Comparison of ENCODE assay signal across 1 cellular context in the genomic region with DNA sequence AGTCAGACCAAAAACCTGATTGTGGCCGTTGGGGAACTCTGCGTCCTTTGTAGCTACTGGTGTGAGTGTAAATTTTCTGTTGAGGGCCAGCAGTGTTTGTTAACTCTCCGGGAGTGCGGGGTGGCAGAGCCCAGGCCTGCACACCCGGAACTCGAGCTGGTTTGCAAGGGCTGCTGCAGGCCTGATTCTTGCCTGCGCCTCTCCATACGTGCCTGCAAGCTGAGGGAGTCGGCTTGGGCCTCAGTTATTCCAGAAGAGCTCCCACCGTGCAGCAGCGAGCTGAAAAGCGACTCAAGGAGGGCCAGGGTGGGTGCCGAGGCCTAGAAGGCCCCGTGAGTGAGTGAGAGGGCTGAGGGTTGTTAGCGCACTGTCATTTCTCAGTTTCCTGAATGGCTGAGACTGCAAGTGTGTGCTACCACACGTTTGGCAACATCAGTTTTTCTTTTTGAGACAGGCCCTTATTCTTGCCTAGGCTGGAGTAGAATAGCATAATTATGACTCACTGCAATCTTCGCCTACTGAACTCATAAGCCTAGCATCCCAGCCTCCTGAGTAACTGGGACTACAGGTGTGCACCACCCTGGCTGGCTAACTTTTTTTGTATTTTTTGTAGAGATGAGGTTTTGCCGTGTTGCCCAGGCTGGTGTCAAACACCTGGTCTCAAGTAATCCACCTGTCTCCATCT.
TF ChIP-seq lines count a peak whose summit lies in the region.

No MANE protein-coding gene starts in this region.

TF ChIP-seq in HepG2, 621 proteins besides CTCF, POLR2A, EP300 and RAD21 (continued from another document and continues in another):
- TF ChIP-seq SALL1 (CRISPR knock-in tag; IDR thresholded peaks at IDR 0.05): peak; percentile 24; the same call in 1 of the 2 replicates
- peak; percentile 38; the same call in 1 of the 2 replicates for TF ChIP-seq ZFP91 (CRISPR knock-in tag; IDR thresholded peaks at IDR 0.05; ENCODE audit: borderline replicate concordance)
- TF ChIP-seq ATF7-NPFF (CRISPR knock-in tag; IDR thresholded peaks at IDR 0.05; ENCODE audit: low read depth): peak; percentile 61; the same call in 1 of the 2 replicates
- TF ChIP-seq HDAC2 (CRISPR knock-in tag; IDR thresholded peaks at IDR 0.05): peak; percentile 31; the same call in 1 of the 2 replicates
- TF ChIP-seq ZBTB33 (CRISPR knock-in tag; IDR thresholded peaks at IDR 0.05): peak; percentile 33; the same call in 1 of the 2 replicates
- no peak for TF ChIP-seq KLF11 (CRISPR knock-in tag; IDR thresholded peaks at IDR 0.05)
- TF ChIP-seq ZMYM3 (CRISPR knock-in tag; IDR thresholded peaks at IDR 0.05): peak; percentile 63; the same call in 1 of the 2 replicates
- TF ChIP-seq ZNF280D (CRISPR knock-in tag; IDR thresholded peaks at IDR 0.05): 0 out of 2 replicates have a peak, but pooled peaks have one; percentile 7
- no peak for TF ChIP-seq ZNF703 (CRISPR knock-in tag; IDR thresholded peaks at IDR 0.05; ENCODE audit: borderline replicate concordance)
- peak; percentile 90 for TF ChIP-seq ZFY (CRISPR knock-in tag; IDR thresholded peaks at IDR 0.05)
- no peak for TF ChIP-seq ZNF407 (CRISPR knock-in tag; IDR thresholded peaks at IDR 0.05; ENCODE audit: not compliant biosample characterization)
- TF ChIP-seq SMYD3 (CRISPR knock-in tag; IDR thresholded peaks at IDR 0.05): no peak
- peak; percentile 34; the same call in 1 of the 2 replicates for TF ChIP-seq SPEN (CRISPR knock-in tag; IDR thresholded peaks at IDR 0.05; ENCODE audit: low read depth)
- TF ChIP-seq, protein P1, sequence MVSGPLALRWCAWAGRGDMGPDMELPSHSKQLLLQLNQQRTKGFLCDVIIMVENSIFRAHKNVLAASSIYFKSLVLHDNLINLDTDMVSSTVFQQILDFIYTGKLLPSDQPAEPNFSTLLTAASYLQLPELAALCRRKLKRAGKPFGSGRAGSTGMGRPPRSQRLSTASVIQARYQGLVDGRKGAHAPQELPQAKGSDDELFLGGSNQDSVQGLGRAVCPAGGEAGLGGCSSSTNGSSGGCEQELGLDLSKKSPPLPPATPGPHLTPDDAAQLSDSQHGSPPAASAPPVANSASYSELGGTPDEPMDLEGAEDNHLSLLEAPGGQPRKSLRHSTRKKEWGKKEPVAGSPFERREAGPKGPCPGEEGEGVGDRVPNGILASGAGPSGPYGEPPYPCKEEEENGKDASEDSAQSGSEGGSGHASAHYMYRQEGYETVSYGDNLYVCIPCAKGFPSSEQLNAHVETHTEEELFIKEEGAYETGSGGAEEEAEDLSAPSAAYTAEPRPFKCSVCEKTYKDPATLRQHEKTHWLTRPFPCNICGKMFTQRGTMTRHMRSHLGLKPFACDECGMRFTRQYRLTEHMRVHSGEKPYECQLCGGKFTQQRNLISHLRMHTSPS (CRISPR knock-in tag; IDR thresholded peaks at IDR 0.05; ENCODE audit: low read depth): 0 out of 2 replicates have a peak, but pooled peaks have one; percentile 23
- no peak for TF ChIP-seq REXO4 (CRISPR knock-in tag; IDR thresholded peaks at IDR 0.05; ENCODE audit: borderline replicate concordance)
- peak; percentile 70; the same call in 1 of the 2 replicates for TF ChIP-seq ZBTB38 (CRISPR knock-in tag; IDR thresholded peaks at IDR 0.05)
- no peak for TF ChIP-seq HNF4G (IDR thresholded peaks at IDR 0.05; ENCODE audit: borderline replicate concordance, low read depth, low read length)
- TF ChIP-seq HNF4G (CRISPR knock-in tag; IDR thresholded peaks at IDR 0.05; ENCODE audit: borderline replicate concordance, low read depth): no peak
- peak; percentile 37; the same call in 1 of the 2 replicates for TF ChIP-seq TARDBP (CRISPR knock-in tag; IDR thresholded peaks at IDR 0.05)
- no peak for TF ChIP-seq TERF1 (CRISPR knock-in tag; IDR thresholded peaks at IDR 0.05)
- TF ChIP-seq UBTF (CRISPR knock-in tag; IDR thresholded peaks at IDR 0.05): peak; percentile 55; the same call in 1 of the 2 replicates
- TF ChIP-seq ZNF292 (CRISPR knock-in tag; IDR thresholded peaks at IDR 0.05; ENCODE audit: borderline replicate concordance, low read depth): peak; percentile 67; the same call in 1 of the 2 replicates
- peak; percentile 95 for TF ChIP-seq ZFX (CRISPR knock-in tag; IDR thresholded peaks at IDR 0.05; ENCODE audit: low read depth)
- no peak for TF ChIP-seq MTF2 (CRISPR knock-in tag; IDR thresholded peaks at IDR 0.05; ENCODE audit: borderline replicate concordance)
- TF ChIP-seq ZNF83 (CRISPR knock-in tag; IDR thresholded peaks at IDR 0.05; ENCODE audit: borderline replicate concordance): 0 out of 2 replicates have a peak, but pooled peaks have one; percentile 27
- TF ChIP-seq ZNF605 (CRISPR knock-in tag; IDR thresholded peaks at IDR 0.05): no peak
- TF ChIP-seq HES4 (CRISPR knock-in tag; IDR thresholded peaks at IDR 0.05; ENCODE audit: borderline replicate concordance): no peak
- TF ChIP-seq STAG1 (CRISPR knock-in tag; IDR thresholded peaks at IDR 0.05): no peak
- TF ChIP-seq, protein P2, sequence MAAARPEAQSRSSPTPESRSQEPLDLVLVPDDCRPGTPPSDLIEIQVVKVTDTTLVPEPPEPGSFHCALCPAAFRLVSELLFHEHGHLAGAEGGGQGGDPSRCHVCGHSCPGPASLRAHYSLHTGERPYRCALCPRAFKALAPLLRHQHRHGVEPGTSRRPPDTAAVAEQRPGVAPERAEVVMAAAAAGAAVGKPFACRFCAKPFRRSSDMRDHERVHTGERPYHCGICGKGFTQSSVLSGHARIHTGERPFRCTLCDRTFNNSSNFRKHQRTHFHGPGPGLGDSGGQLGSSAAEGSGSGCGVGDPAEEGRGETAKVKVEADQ (CRISPR knock-in tag; IDR thresholded peaks at IDR 0.05; ENCODE audit: borderline replicate concordance): no peak
- 0 out of 2 replicates have a peak, but pooled peaks have one; percentile 36 for TF ChIP-seq SP4 (CRISPR knock-in tag; IDR thresholded peaks at IDR 0.05)
